Comparison of ENCODE assay signal across 9 cellular contexts in genomic region chr9:129888085-129888808, GRCh38. TPM values are rescaled to one million over a fixed set of nuclear protein-coding genes. Genes with fewer than 3 reads are reported as not detected.
DNase-seq lines count a peak whose midpoint lies in the region; ATAC-seq, FAIRE-seq and TF ChIP-seq lines count a peak whose summit lies in the region.
"Had no signal": no experiment of that assay in that cellular context is flagged by ENCODE, and none has a peak within 500 bp of the region (broad histone marks: within the 10 kb centered on the region; RNA-seq: fewer than 3 reads in every experiment).

No MANE protein-coding gene starts in this region.

- peak; percentile 55 for ATAC-seq in HG02588 (IDR thresholded peaks at IDR 0.05; ENCODE audit: unreplicated experiment)

- peak; percentile 97 for TF ChIP-seq POLR2A in GM12891 (IDR thresholded peaks at IDR 0.05; ENCODE audit: low read depth, low read length)

- H3K27ac ChIP-seq in kidney (ENCODE audit: low read depth in 2 of 2, low read length in 2 of 2): peak overlapping the region; percentile 23 to 27

- no peak overlapping the region for H3K4me3 ChIP-seq in kidney (ENCODE audit: low read length in 2 of 2)

- DNase-seq in GM12891 (ENCODE audit: insufficient read length, low spot score) (peak; percentile 63), activated T-cell treated with anti-CD3 and anti-CD28 coated beads for 48 hours (ENCODE audit: low read depth) (peak; percentile 90), kidney (peak; percentile 88), NCI-H446 treated with DMSO at 0.1 percent for 48 hours (lab: John Stamatoyannopoulos, UW) (no peak), NCI-H2029 treated with DMSO at 0.1 percent for 48 hours (lab: John Stamatoyannopoulos, UW) (no peak)
- DNase-seq in NK-92 treated with Interleukin-12 subunit alpha and Interleukin-12 subunit beta, amount 100 ng/mL, for 24 hours (lab: John Stamatoyannopoulos, UW): peak; percentile 93
- peak; percentile 86 for DNase-seq in stimulated activated CD8-positive, alpha-beta memory T cell treated with anti-CD3 and anti-CD28 coated beads, Interleukin-4, amount 100 ng/mL, for 24 hours (ENCODE audit: low read depth)

- H3K4me1 ChIP-seq in kidney (ENCODE audit: control insufficient read depth in 1 of 2, insufficient read depth in 1 of 2, low read depth in 1 of 2, low read length in 2 of 2): peaks cover 9 to 23% of the 10 kb centered on the region in 2 donors

- intact Hi-C loops in kidney (cut with DNase I): no loop called here

- no peak for TF ChIP-seq CTCF in kidney (IDR thresholded peaks at IDR 0.05; ENCODE audit: borderline replicate concordance, extremely low read depth, insufficient read depth)

- H3K36me3 ChIP-seq in kidney (ENCODE audit: control insufficient read depth in 1 of 2, insufficient read depth in 2 of 2, low read length in 2 of 2): peaks cover 0 to 4% of the 10 kb centered on the region in 2 donors

- H3K9me3 ChIP-seq in kidney (ENCODE audit: control insufficient read depth in 1 of 2, low read length in 2 of 2): no peaks in the 10 kb centered on the region

- H3K9ac ChIP-seq in kidney (ENCODE audit: low read length in 2 of 2): no peak overlapping the region

- FAIRE-seq in GM12891 (lab: Jason Lieb, UNC) (peak; percentile 97), kidney (lab: Jason Lieb, UNC) (no peak)
- FAIRE-seq: islet of Langerhans had no signal

TF ChIP-seq in GM12891, 5 proteins besides CTCF, POLR2A, EP300 and RAD21:
- TF ChIP-seq TAF1 (IDR thresholded peaks at IDR 0.05; ENCODE audit: low read depth, low read length) (peak; percentile 83), POU2F2 (IDR thresholded peaks at IDR 0.05; ENCODE audit: low read depth, low read length) (peak; percentile 95), PAX5 (IDR thresholded peaks at IDR 0.05; ENCODE audit: insufficient read depth, low read length, severe bottlenecking) (peak; percentile 76), POLR2AphosphoS5 (IDR thresholded peaks at IDR 0.05; ENCODE audit: low read depth, low read length) (peak; percentile 98), SPI1 (IDR thresholded peaks at IDR 0.05; ENCODE audit: low read depth, low read length) (peak; percentile 91)

RNA-seq across cellular contexts. Expression of gene USP20, which starts 53.0 kb away (rescaled TPM):
- polyA plus RNA-seq in GM12891 (2012; ENCODE audit: low read depth, missing spikeins): 13.4 TPM
- 28.8 TPM for total RNA-seq in kidney
- 22.8 TPM for polyA plus RNA-seq in kidney (ENCODE audit: insufficient read depth, low read depth, low replicate concordance)

RNA-seq across cellular contexts. Expression of gene C9orf78, which starts 53.2 kb away (rescaled TPM):
- polyA plus RNA-seq in GM12891 (2012; ENCODE audit: low read depth, missing spikeins): 27.4 TPM
- total RNA-seq in kidney: 39.7 TPM
- polyA plus RNA-seq in kidney (ENCODE audit: insufficient read depth, low read depth, low replicate concordance): 62.1 TPM

Comparison
In these comparisons a context has a peak if more than half of its experiments do, and no peak if none do; other contexts are left out.
1. DNase-seq: peak in GM12891 (single experiment), NK-92 treated with Interleukin-12 subunit alpha and Interleukin-12 subunit beta, amount 100 ng/mL, for 24 hours (single experiment), activated T-cell treated with anti-CD3 and anti-CD28 coated beads for 48 hours (single experiment), kidney (single experiment) and stimulated activated CD8-positive, alpha-beta memory T cell treated with anti-CD3 and anti-CD28 coated beads, Interleukin-4, amount 100 ng/mL, for 24 hours (single experiment); none in NCI-H446 treated with DMSO at 0.1 percent for 48 hours (single experiment) and NCI-H2029 treated with DMSO at 0.1 percent for 48 hours (single experiment).